ENCODE assay signal across 8 cellular contexts in the genomic region with DNA sequence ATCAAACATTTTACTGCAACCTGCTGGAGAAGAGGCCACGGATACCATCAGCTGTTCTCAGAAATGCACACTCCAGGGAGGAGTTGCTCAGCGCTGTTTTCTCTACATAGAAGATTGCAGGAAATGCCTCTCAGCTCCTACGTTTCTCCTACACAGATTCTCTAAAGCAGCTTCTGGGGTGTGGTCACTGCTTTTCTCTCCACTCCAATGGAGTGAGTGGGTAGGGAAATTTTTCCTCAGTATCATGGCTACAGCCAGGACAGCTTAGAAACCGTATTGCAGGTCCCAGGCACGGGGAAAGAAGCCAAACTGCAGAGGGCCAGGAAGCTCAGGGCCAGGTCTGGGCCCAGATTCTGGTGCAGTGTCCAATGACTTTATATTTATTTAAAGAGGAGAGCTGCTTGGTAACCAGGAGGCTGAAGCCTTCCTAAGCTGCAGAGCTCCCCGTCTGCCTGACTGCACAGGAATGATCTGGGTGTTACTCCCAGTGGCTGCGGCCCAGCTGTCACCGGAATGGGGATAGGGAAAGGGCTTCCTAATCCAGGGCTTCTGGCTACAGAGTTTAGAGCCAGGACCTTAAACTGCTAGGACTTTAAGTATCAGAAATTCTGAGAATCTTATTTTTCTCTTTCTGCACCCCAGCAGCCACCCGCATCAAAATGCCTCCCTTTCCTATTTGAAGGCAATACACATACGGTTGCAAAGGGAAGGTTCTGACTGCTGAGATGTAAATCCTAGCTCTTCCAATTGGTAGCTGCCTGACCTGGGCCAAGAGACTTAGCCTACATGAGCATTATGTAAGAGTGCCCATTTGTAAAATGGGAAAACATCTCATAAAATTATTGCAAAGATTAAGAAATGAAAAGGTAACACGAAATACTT. TPM values are rescaled to one million over a fixed set of nuclear protein-coding genes. Genes with fewer than 3 reads are reported as not detected.
DNase-seq lines count a peak whose midpoint lies in the region; ATAC-seq and TF ChIP-seq lines count a peak whose summit lies in the region.

No MANE protein-coding gene starts in this region.

- no peak for ATAC-seq in GM18502 (IDR thresholded peaks at IDR 0.05; ENCODE audit: poor library complexity, unreplicated experiment)

- H3K4me3 ChIP-seq in AG10803 (ENCODE audit: low read length) (peak overlapping the region; percentile 69), iPS-15b (ENCODE audit: low read depth, low read length) (peak overlapping the region; percentile 62), retinal pigment epithelial cell (ENCODE audit: low read length) (peak overlapping the region; percentile 70)
- H3K4me3 ChIP-seq in Jurkat, Clone E6-1 (ENCODE audit: low read length) = peak overlapping the region; percentile 62

- DNase-seq in AG10803 (ENCODE audit: low read depth) = peak; percentile 47
- DNase-seq in Jurkat, Clone E6-1 (ENCODE audit: low read depth, low spot score) = no peak
- no peak for DNase-seq in retinal pigment epithelial cell (ENCODE audit: low read depth)
- no peak for DNase-seq in 8988T
- DNase-seq in NCI-H1417 treated with DMSO at 0.1 percent for 48 hours (lab: John Stamatoyannopoulos, UW) = no peak

- H3K27ac ChIP-seq in angular gyrus (ENCODE audit: low read depth, low read length) = peak overlapping the region; percentile 92

- H3K9ac ChIP-seq in iPS-15b (ENCODE audit: low read depth, low read length) = no peak overlapping the region

- peaks cover 9% of the 10 kb centered on the region for H3K27me3 ChIP-seq in iPS-15b (ENCODE audit: control insufficient read depth, insufficient read depth, low read length)

- peaks cover 22% of the 10 kb centered on the region for H3K4me1 ChIP-seq in iPS-15b (ENCODE audit: control insufficient read depth, insufficient read depth, low read length)

- H3K36me3 ChIP-seq in iPS-15b (ENCODE audit: control insufficient read depth, insufficient read depth, low read length) = no peaks in the 10 kb centered on the region

- TF ChIP-seq CTCF in AG10803 (conservative IDR thresholded peaks at IDR 0.05; ENCODE audit: low read length) (no peak), retinal pigment epithelial cell (conservative IDR thresholded peaks at IDR 0.05; ENCODE audit: low read depth, low read length) (no peak)

- no peaks in the 10 kb centered on the region for H3K9me3 ChIP-seq in iPS-15b (ENCODE audit: control insufficient read depth, insufficient read depth, low read length)

RNA-seq across cellular contexts. Expression of a gene that starts 1.4 kb away (rescaled TPM):
- 191 TPM for polyA plus RNA-seq in Jurkat, Clone E6-1 (2012; ENCODE audit: insufficient read depth, insufficient read length)

RNA-seq across cellular contexts. Expression of a gene that starts 46.5 kb away (rescaled TPM):
- 57.7 TPM for polyA plus RNA-seq in Jurkat, Clone E6-1 (2012; ENCODE audit: insufficient read depth, insufficient read length)
